In the genomic region with DNA sequence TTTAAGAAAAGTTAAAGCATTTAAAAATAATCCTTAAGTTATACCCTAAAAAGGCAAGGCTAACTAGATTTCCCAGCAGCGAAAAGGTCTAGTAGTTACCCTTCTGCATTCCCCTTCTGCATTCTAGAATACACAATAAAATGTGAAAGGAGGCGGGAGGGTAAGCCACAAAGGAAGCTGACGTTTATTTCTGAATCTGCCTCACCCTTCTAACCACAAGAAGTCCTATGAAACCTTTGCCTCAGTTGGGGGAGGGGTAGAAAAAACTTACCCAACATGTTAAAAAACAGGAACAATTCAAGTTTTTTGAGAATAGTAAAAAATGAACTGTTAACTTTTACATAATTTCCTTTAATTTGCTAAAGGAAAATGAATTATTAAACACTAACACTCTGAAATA, we compare ENCODE assay signal across 9 cellular contexts. TPM values are rescaled to one million over a fixed set of nuclear protein-coding genes. Genes with fewer than 3 reads are reported as not detected.
DNase-seq lines count a peak whose midpoint lies in the region; ATAC-seq, FAIRE-seq and TF ChIP-seq lines count a peak whose summit lies in the region.
"Had no signal": no experiment of that assay in that cellular context is flagged by ENCODE, and none has a peak within 500 bp of the region (broad histone marks: within the 10 kb centered on the region; RNA-seq: fewer than 3 reads in every experiment).

No MANE protein-coding gene starts in this region.

- BruUV-seq in endothelial cell of umbilical vein (replicated peaks; lab: Mats Ljungman, UMichigan): no TSS peak

- H3K4me1 ChIP-seq in endothelial cell of umbilical vein (ENCODE audit: control insufficient read depth, extremely low read depth, insufficient read depth, low read length): peaks cover 14% of the 10 kb centered on the region
- peaks cover 84 to 97% of the 10 kb centered on the region in 2 experiments for H3K4me1 ChIP-seq in neutrophil (ENCODE audit: control insufficient read depth in 1 of 2, insufficient read depth in 1 of 2, low read depth in 1 of 2, low read length in 1 of 2)
- H3K4me1 ChIP-seq: breast epithelium had no signal

- H3K36me3 ChIP-seq in endothelial cell of umbilical vein (ENCODE audit: control insufficient read depth in 2 of 2, extremely low read depth in 1 of 2, insufficient read depth in 2 of 2, low read length in 2 of 2): no peaks in the 10 kb centered on the region
- H3K36me3 ChIP-seq in neutrophil: peaks cover 67% of the 10 kb centered on the region
- H3K36me3 ChIP-seq: breast epithelium had no signal

- FAIRE-seq in endothelial cell of umbilical vein (lab: Jason Lieb, UNC): no peak

- peak; percentile 88 for DNase-seq in GDM1 (lab: John Stamatoyannopoulos, UW)
- DNase-seq in SW 1271 (lab: John Stamatoyannopoulos, UW): peak; percentile 49 to 73
- DNase-seq in endothelial cell of umbilical vein (ENCODE audit: low read depth, low spot score): peak; percentile 60
- DNase-seq in omental fat pad (ENCODE audit: low spot score): no peak
- DNase-seq in epidermal melanocyte (ENCODE audit: insufficient read length, low spot score): no peak

- no peaks in the 10 kb centered on the region for H3K27me3 ChIP-seq in endothelial cell of umbilical vein (ENCODE audit: control insufficient read depth in 2 of 2, insufficient read depth in 2 of 2, low read length in 2 of 2)
- H3K27me3 ChIP-seq in neutrophil: no peaks in the 10 kb centered on the region
- H3K27me3 ChIP-seq: breast epithelium had no signal

- intact Hi-C loops in endothelial cell of umbilical vein (cut with micrococcal nuclease): no loop called here

- no peak overlapping the region for H3K9ac ChIP-seq in endothelial cell of umbilical vein (replicated peaks; ENCODE audit: extremely low read depth, insufficient read depth, low read length)

- H2AFZ ChIP-seq in endothelial cell of umbilical vein (ENCODE audit: low read depth, low read length): no peak overlapping the region

- ATAC-seq in GM21367 (IDR thresholded peaks at IDR 0.05; ENCODE audit: unreplicated experiment) (peak; percentile 79), HG03521 (IDR thresholded peaks at IDR 0.05; ENCODE audit: unreplicated experiment) (peak; percentile 62), omental fat pad (ENCODE audit: low FRiP score) (no peak)

- peaks cover 34% of the 10 kb centered on the region for H3K79me2 ChIP-seq in endothelial cell of umbilical vein (ENCODE audit: control insufficient read depth, insufficient read depth, low read length)

- POLR2A ChIA-PET in endothelial cell of umbilical vein (lab: Charles Lee): no interaction called here

- peak overlapping the region; percentile 74 for H3K4me2 ChIP-seq in endothelial cell of umbilical vein (ENCODE audit: insufficient read depth, low read length)

- H3K9me3 ChIP-seq in endothelial cell of umbilical vein (replicated peaks; ENCODE audit: control insufficient read depth, insufficient read depth, low read length) (no peaks in the 10 kb centered on the region), neutrophil (no peaks in the 10 kb centered on the region)
- H3K9me3 ChIP-seq: breast epithelium had no signal

- no peak for TF ChIP-seq CTCF in endothelial cell of umbilical vein (IDR thresholded peaks at IDR 0.05; ENCODE audit: extremely low read depth in 1 of 2, insufficient read depth in 1 of 2, low read depth in 1 of 2, low read length in 2 of 2)
- no peak for TF ChIP-seq CTCF in neutrophil (IDR thresholded peaks at IDR 0.05)
- TF ChIP-seq CTCF in omental fat pad (IDR thresholded peaks at IDR 0.05): no peak

- no peak overlapping the region for H3K4me3 ChIP-seq in endothelial cell of umbilical vein (replicated peaks in 1 of 3; ENCODE audit: insufficient read depth in 1 of 3, low read depth in 1 of 3, low read length in 3 of 3)
- H3K4me3 ChIP-seq in neutrophil (ENCODE audit: low read depth in 1 of 2, low read length in 1 of 2): peak overlapping the region; percentile 39 to 58
- H3K4me3 ChIP-seq: breast epithelium had no signal

- peak overlapping the region; percentile 55 for H3K27ac ChIP-seq in endothelial cell of umbilical vein (ENCODE audit: insufficient read depth, low read depth, low read length)
- H3K27ac ChIP-seq in neutrophil: peak overlapping the region; percentile 95

- no peaks in the 10 kb centered on the region for H4K20me1 ChIP-seq in endothelial cell of umbilical vein (replicated peaks; ENCODE audit: control insufficient read depth, extremely low read depth, insufficient read depth, low read length)

- H3K9me1 ChIP-seq in endothelial cell of umbilical vein (replicated peaks; ENCODE audit: control insufficient read depth, extremely low read depth, insufficient read depth, low read length): no peaks in the 10 kb centered on the region

- dilution Hi-C loops in endothelial cell of umbilical vein (cut with MboI; ENCODE audit: extremely low pct_ligation_motif_present, low sequenced_read_pairs): no loop called here

- TF ChIP-seq POLR2A in endothelial cell of umbilical vein (IDR thresholded peaks at IDR 0.05; ENCODE audit: low read depth, low read length): no peak

- CTCF ChIA-PET in endothelial cell of umbilical vein (lab: Charles Lee): interaction anchor here (0.8 to 1.2 kb wide), 3 partner anchors 10 to 118 kb away, joined by 3 read pairs; no protein-coding TSS in a partner anchor

TF ChIP-seq in endothelial cell of umbilical vein, 7 proteins besides CTCF, POLR2A, EP300 and RAD21:
- TF ChIP-seq FOS (IDR thresholded peaks at IDR 0.05; ENCODE audit: borderline replicate concordance, insufficient read depth, low read length): peak; percentile 31
- TF ChIP-seq, protein P1, sequence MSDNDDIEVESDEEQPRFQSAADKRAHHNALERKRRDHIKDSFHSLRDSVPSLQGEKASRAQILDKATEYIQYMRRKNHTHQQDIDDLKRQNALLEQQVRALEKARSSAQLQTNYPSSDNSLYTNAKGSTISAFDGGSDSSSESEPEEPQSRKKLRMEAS (IDR thresholded peaks at IDR 0.05; ENCODE audit: insufficient read depth, insufficient read length): no peak

RNA-seq across cellular contexts. Expression of a gene that starts 11.3 kb away (rescaled TPM):
- 12.4 and 16.6 TPM in 2 replicates for total RNA-seq in endothelial cell of umbilical vein
- 2.0 and 2.5 TPM in 2 replicates for polyA plus RNA-seq in endothelial cell of umbilical vein
- 3.0 and 3.2 TPM in 2 replicates for polyA plus RNA-seq in endothelial cell of umbilical vein (2011; cell fraction: cytosol; rRNA removed)
- 4.0 and 5.1 TPM in 2 replicates for polyA plus RNA-seq in endothelial cell of umbilical vein (2011; cell fraction: nucleus; rRNA removed)
- polyA plus RNA-seq in endothelial cell of umbilical vein (2012): 5.3 and 9.4 TPM in 2 replicates
- polyA minus RNA-seq in endothelial cell of umbilical vein: 5.6 and 6.5 TPM in 2 replicates
- polyA minus RNA-seq in endothelial cell of umbilical vein (2011; cell fraction: cytosol; rRNA and poly(A)+ RNA removed): 6.6 TPM
- polyA minus RNA-seq in endothelial cell of umbilical vein (2011; cell fraction: nucleus; rRNA and poly(A)+ RNA removed): 7.5 and 15.1 TPM in 2 replicates
- total RNA-seq in omental fat pad: 10 to 100 TPM; 39.2 to 89.9 (median 60.7) TPM

Comparison
In these comparisons a context has a peak if more than half of its experiments do, and no peak if none do; other contexts are left out.
1. DNase-seq: peak in GDM1 (single experiment), SW 1271 (2 of 2) and endothelial cell of umbilical vein (single experiment); none in omental fat pad (single experiment) and epidermal melanocyte (single experiment).
2. H3K4me3 ChIP-seq: peak in neutrophil (2 of 2); none in endothelial cell of umbilical vein (0 of 3).